9 cellular contexts compared by ENCODE assay signal in the genomic region with DNA sequence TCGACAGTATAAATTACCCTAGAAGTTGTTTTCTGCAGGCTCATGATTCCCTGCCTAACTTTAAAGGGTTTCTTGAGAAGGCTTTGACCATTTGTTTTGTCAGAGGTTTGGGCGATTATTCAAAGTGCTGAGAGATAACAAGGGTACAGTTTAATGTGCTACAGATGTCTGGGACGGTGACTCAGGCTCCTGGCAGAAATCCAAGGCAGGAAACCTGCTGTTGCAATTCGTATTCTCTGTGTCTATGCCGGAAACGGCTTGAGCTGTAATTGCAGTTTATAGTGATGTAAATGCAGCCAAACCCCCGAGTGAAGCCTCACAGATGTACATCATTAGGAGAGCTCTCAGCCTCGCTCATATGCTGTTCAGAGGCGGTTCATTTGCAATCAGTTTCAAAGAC.
A peak's percentile ranks its signal among the peaks of the same experiment; 100 is the strongest.
DNase-seq lines count a peak whose midpoint lies in the region; ATAC-seq and TF ChIP-seq lines count a peak whose summit lies in the region.
"Had no signal": no experiment of that assay in that cellular context is flagged by ENCODE, and none has a peak within 500 bp of the region (broad histone marks: within the 10 kb centered on the region; RNA-seq: fewer than 3 reads in every experiment).

No MANE protein-coding gene starts in this region.

- no peak for TF ChIP-seq CTCF in foreskin keratinocyte (conservative IDR thresholded peaks at IDR 0.05)

- no peaks in the 10 kb centered on the region for H3K36me3 Mint-ChIP-seq in activated CD4-positive, alpha-beta memory T cell treated with anti-CD3 and anti-CD28 coated beads, Interleukin-2, amount 10 ng/mL, durations not matched to agents 7 days and 5 days (ENCODE audit: low read depth)
- H3K36me3 Mint-ChIP-seq: memory B cell had no signal

- no peak overlapping the region for H3K27ac Mint-ChIP-seq in activated CD4-positive, alpha-beta memory T cell treated with anti-CD3 and anti-CD28 coated beads, Interleukin-2, amount 10 ng/mL, durations not matched to agents 7 days and 5 days
- H3K27ac Mint-ChIP-seq: memory B cell had no signal

- POLR2A ChIA-PET in activated CD4-positive, alpha-beta memory T cell treated with anti-CD3 and anti-CD28 coated beads, Interleukin-2, amount 10 ng/mL, durations not matched to agents 7 days and 5 days (lab: Charles Lee), result no interaction called here

- H3K4me3 Mint-ChIP-seq in activated CD4-positive, alpha-beta memory T cell treated with anti-CD3 and anti-CD28 coated beads, Interleukin-2, amount 10 ng/mL, durations not matched to agents 7 days and 5 days, result no peak overlapping the region
- H3K4me3 Mint-ChIP-seq: memory B cell had no signal

- H3K4me1 Mint-ChIP-seq in activated CD4-positive, alpha-beta memory T cell treated with anti-CD3 and anti-CD28 coated beads, Interleukin-2, amount 10 ng/mL, durations not matched to agents 7 days and 5 days, result no peaks in the 10 kb centered on the region
- H3K4me1 Mint-ChIP-seq: memory B cell had no signal

- ATAC-seq in HG02678 (IDR thresholded peaks at IDR 0.05; ENCODE audit: unreplicated experiment) (peak; percentile 41), foreskin keratinocyte (peak; percentile 97), HG02623 (IDR thresholded peaks at IDR 0.05; ENCODE audit: unreplicated experiment) (no peak), HG02852 (IDR thresholded peaks at IDR 0.05; ENCODE audit: unreplicated experiment) (no peak)

- no peak overlapping the region for H3K27ac ChIP-seq in foreskin keratinocyte

- H3K27me3 ChIP-seq in foreskin keratinocyte, result peaks cover 5% of the 10 kb centered on the region

- H3K27me3 Mint-ChIP-seq in activated CD4-positive, alpha-beta memory T cell treated with anti-CD3 and anti-CD28 coated beads, Interleukin-2, amount 10 ng/mL, durations not matched to agents 7 days and 5 days, result peaks cover 5% of the 10 kb centered on the region

- DNase-seq in CD1c-positive myeloid dendritic cell (ENCODE audit: extremely low spot score) (peak; percentile 45), NCI-H345 (lab: John Stamatoyannopoulos, UW) (peak; percentile 96), foreskin keratinocyte (peak; percentile 78 to 90), pons (ENCODE audit: low spot score) (peak; percentile 26)
- DNase-seq in activated CD4-positive, alpha-beta memory T cell treated with anti-CD3 and anti-CD28 coated beads, Interleukin-2, amount 10 ng/mL, durations not matched to agents 7 days and 5 days, result peak; percentile 25

- H3K4me1 ChIP-seq in foreskin keratinocyte, result peaks cover 7% of the 10 kb centered on the region

- H3K9me3 Mint-ChIP-seq in activated CD4-positive, alpha-beta memory T cell treated with anti-CD3 and anti-CD28 coated beads, Interleukin-2, amount 10 ng/mL, durations not matched to agents 7 days and 5 days, result no peaks in the 10 kb centered on the region

- CTCF ChIA-PET in activated CD4-positive, alpha-beta memory T cell treated with anti-CD3 and anti-CD28 coated beads, Interleukin-2, amount 10 ng/mL, durations not matched to agents 7 days and 5 days (lab: Charles Lee), result interaction anchor here (1.1 kb wide), 2 partner anchors 11 to 680 kb away, joined by 3 read pairs; no protein-coding TSS in a partner anchor

Comparison
In these comparisons a context has a peak if more than half of its experiments do, and no peak if none do; other contexts are left out.
1. DNase-seq: peak in every context shown above with its lines; median percentile 96 in NCI-H345; 84 in foreskin keratinocyte; 45 in CD1c-positive myeloid dendritic cell; 26 in pons; 25 in activated CD4-positive, alpha-beta memory T cell treated with anti-CD3 and anti-CD28 coated beads, Interleukin-2, amount 10 ng/mL, durations not matched to agents 7 days and 5 days.
2. ATAC-seq: peak in HG02678 (single experiment) and foreskin keratinocyte (single experiment); none in HG02623 (single experiment) and HG02852 (single experiment).